In genomic region chr10:8053446-8054242, GRCh38 we compare ENCODE assay signal across 8 cellular contexts. TPM values are rescaled to one million over a fixed set of nuclear protein-coding genes. Genes with fewer than 3 reads are reported as not detected.
DNase-seq lines count a peak whose midpoint lies in the region; ATAC-seq and TF ChIP-seq lines count a peak whose summit lies in the region.

No MANE protein-coding gene starts in this region.

- no peak overlapping the region for H3K27ac ChIP-seq in fibroblast of lung (ENCODE audit: insufficient read depth, low read length)

- H3K4me1 Mint-ChIP-seq in nephron, result peaks cover 37% of the 10 kb centered on the region

- DNase-seq in AG10803 (ENCODE audit: low read depth) (peak; percentile 65), NOMO-1 (lab: John Stamatoyannopoulos, UW; ENCODE audit: unreplicated experiment in 2 of 2) (peak; percentile 77 to 86), activated T-cell treated with anti-CD3 and anti-CD28 coated beads for 48 hours (ENCODE audit: low read depth) (peak; percentile 97), fibroblast of lung (ENCODE audit: low read depth in 2 of 2) (peak; percentile 67 to 77)
- peak; percentile 98 for DNase-seq in stimulated activated naive CD8-positive, alpha-beta T cell treated with anti-CD3 and anti-CD28 coated beads, Interleukin-15, Interleukin-2, amounts not matched to agents 100 U/mL and 50 U/mL, for 24 hours

- H3K36me3 ChIP-seq in fibroblast of lung (ENCODE audit: control insufficient read depth, insufficient read depth, low read length), result no peaks in the 10 kb centered on the region

- peaks cover 10% of the 10 kb centered on the region for H3K36me3 Mint-ChIP-seq in nephron (ENCODE audit: low read depth)

- H3K4me1 ChIP-seq in fibroblast of lung (ENCODE audit: control insufficient read depth, extremely low read depth, insufficient read depth, low read length), result peaks cover 5% of the 10 kb centered on the region

- ATAC-seq in GM18909 (IDR thresholded peaks at IDR 0.05; ENCODE audit: poor library complexity, unreplicated experiment) (peak; percentile 65), HG03135 (IDR thresholded peaks at IDR 0.05; ENCODE audit: unreplicated experiment) (peak; percentile 60)
- peak; percentile 68 for ATAC-seq in stimulated activated naive CD8-positive, alpha-beta T cell treated with anti-CD3 and anti-CD28 coated beads, Interleukin-15, Interleukin-2, amounts not matched to agents 100 U/mL and 50 U/mL, for 24 hours

- peaks cover 99% of the 10 kb centered on the region for H3K27me3 Mint-ChIP-seq in nephron (ENCODE audit: low read depth)

- peaks cover 71% of the 10 kb centered on the region for H3K27me3 ChIP-seq in fibroblast of lung (ENCODE audit: control insufficient read depth, insufficient read depth, low read length)

- peak overlapping the region; percentile 73 for H3K4me2 ChIP-seq in fibroblast of lung (ENCODE audit: extremely low read depth, insufficient read depth, low read length)

- peak overlapping the region; percentile 89 to 93 (median 91) for H3K4me3 Mint-ChIP-seq in nephron

- H3K9ac ChIP-seq in fibroblast of lung (ENCODE audit: insufficient read depth, low read length), result no peak overlapping the region

- peak overlapping the region; percentile 56 for H3K4me3 ChIP-seq in AG10803 (ENCODE audit: low read length)
- peak overlapping the region; percentile 29 to 55 (median 41) for H3K4me3 ChIP-seq in fibroblast of lung (replicated peaks in 1 of 4; ENCODE audit: control extremely low read depth in 1 of 4, insufficient read depth in 1 of 4, low read depth in 3 of 4, low read length in 4 of 4)

- H4K20me1 ChIP-seq in fibroblast of lung (ENCODE audit: control insufficient read depth, extremely low read depth, insufficient read depth, low read length), result no peaks in the 10 kb centered on the region

- no peaks in the 10 kb centered on the region for H3K79me2 ChIP-seq in fibroblast of lung (ENCODE audit: control insufficient read depth, insufficient read depth, low read length)

- H3K9me3 Mint-ChIP-seq in nephron, result peaks cover 3% of the 10 kb centered on the region

- no peak overlapping the region for H2AFZ ChIP-seq in fibroblast of lung (ENCODE audit: low read length)

- H3K27ac Mint-ChIP-seq in nephron, result peak overlapping the region in 2 of 3 experiments; percentile 71 to 92

- no peaks in the 10 kb centered on the region for H3K9me3 ChIP-seq in fibroblast of lung (ENCODE audit: control insufficient read depth, insufficient read depth, low read depth, low read length)

- TF ChIP-seq CTCF in AG10803 (conservative IDR thresholded peaks at IDR 0.05; ENCODE audit: low read length) (peak; percentile 58), fibroblast of lung (conservative IDR thresholded peaks at IDR 0.05 in 1 of 2, IDR thresholded peaks at IDR 0.05 in 1 of 2; ENCODE audit: low read depth in 1 of 2, low read length in 2 of 2) (no peak), nephron (IDR thresholded peaks at IDR 0.05; ENCODE audit: unreplicated experiment in 3 of 3) (peak in 1 of 3 experiments; percentile 90)

RNA-seq across cellular contexts. Expression of gene GATA3, which starts 0.8 kb away (rescaled TPM):
- not detected in 2 replicates for total RNA-seq in fibroblast of lung
- 0.02 TPM in 1 of 2 replicates, not detected in the other for polyA plus RNA-seq in fibroblast of lung
- polyA plus RNA-seq in fibroblast of lung (2012), result 0.06 TPM in 2 replicates
- not detected in 2 replicates for polyA minus RNA-seq in fibroblast of lung (ENCODE audit: low replicate concordance)
